9 cellular contexts compared by ENCODE assay signal in the genomic region with DNA sequence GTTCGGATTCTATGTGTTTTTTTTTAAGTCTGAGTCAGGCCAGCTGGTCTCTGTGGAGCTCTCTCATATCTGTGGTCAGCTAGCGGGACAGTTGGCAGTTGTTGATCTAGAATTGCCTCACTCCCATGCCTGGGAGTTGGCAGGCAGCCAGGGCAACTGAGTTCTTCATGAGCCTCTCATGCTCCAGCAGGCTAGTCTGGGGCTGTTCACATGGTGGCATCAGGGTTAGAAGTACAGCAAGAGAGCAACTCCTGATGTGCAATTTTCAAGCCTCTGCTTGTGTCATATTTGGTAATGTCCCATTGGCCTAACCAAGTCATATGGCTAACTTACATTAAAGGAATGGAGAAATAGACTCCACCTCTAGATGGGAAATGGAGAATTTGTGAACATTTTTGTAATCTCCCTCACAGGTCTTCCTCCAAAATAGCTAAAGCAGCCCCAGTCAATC. TPM values are rescaled to one million over a fixed set of nuclear protein-coding genes. Genes with fewer than 3 reads are reported as not detected.
DNase-seq lines count a peak whose midpoint lies in the region; ATAC-seq, FAIRE-seq and TF ChIP-seq lines count a peak whose summit lies in the region.
"Had no signal": no experiment of that assay in that cellular context is flagged by ENCODE, and none has a peak within 500 bp of the region (broad histone marks: within the 10 kb centered on the region; RNA-seq: fewer than 3 reads in every experiment).

No MANE protein-coding gene starts in this region.

- H3K27ac Mint-ChIP-seq in T-helper 17 cell = no peak overlapping the region

- no peak for FAIRE-seq in H54 (lab: Jason Lieb, UNC)
- FAIRE-seq in small intestine (lab: Jason Lieb, UNC) = no peak

- H3K36me3 Mint-ChIP-seq in T-helper 17 cell (ENCODE audit: low read depth) = no peaks in the 10 kb centered on the region
- H3K36me3 Mint-ChIP-seq: brain had no signal

- 54 to 80% (median 55%) methylated on average over 2 of the region's 2 CpGs for WGBS in small intestine, 3 donors

- H3K9me3 ChIP-seq in SJCRH30 (replicated peaks) = no peaks in the 10 kb centered on the region
- no peaks in the 10 kb centered on the region for H3K9me3 ChIP-seq in small intestine (ENCODE audit: control insufficient read depth, low read depth)
- no peaks in the 10 kb centered on the region for H3K9me3 ChIP-seq in T-helper 17 cell (ENCODE audit: control insufficient read depth, low read length, poor library complexity, severe bottlenecking)

- no peaks in the 10 kb centered on the region for H3K4me1 Mint-ChIP-seq in T-helper 17 cell

- DNase-seq in H54 (ENCODE audit: insufficient read length, low spot score) (peak; percentile 23), SJCRH30 (peak; percentile 99), foreskin melanocyte (peak; percentile 87), small intestine (peak; percentile 25), T-helper 17 cell (no peak)
- no peak for DNase-seq in stimulated activated CD4-positive, alpha-beta T cell treated with anti-CD3 and anti-CD28 coated beads, Interleukin-2, amount 100 ng/mL, for 48 hours

- no peak for ATAC-seq in GM19455 (IDR thresholded peaks at IDR 0.05; ENCODE audit: unreplicated experiment)
- ATAC-seq in T-helper 17 cell = no peak
- ATAC-seq in GM21390 (IDR thresholded peaks at IDR 0.05; ENCODE audit: unreplicated experiment) = no peak

- H3K4me1 ChIP-seq in SJCRH30 (peaks cover 30% of the 10 kb centered on the region), small intestine (ENCODE audit: control insufficient read depth in 2 of 2, insufficient read depth in 1 of 2, low read depth in 1 of 2, low read length in 1 of 2) (no peaks in the 10 kb centered on the region)

- H3K27ac ChIP-seq in SJCRH30 = peak overlapping the region; percentile 80
- H3K27ac ChIP-seq in small intestine (ENCODE audit: low read depth in 1 of 2, low read length in 1 of 2) = no peak overlapping the region

- H3K4me3 Mint-ChIP-seq in T-helper 17 cell = no peak overlapping the region
- H3K4me3 Mint-ChIP-seq: brain had no signal

- no peaks in the 10 kb centered on the region for H3K27me3 ChIP-seq in SJCRH30
- no peaks in the 10 kb centered on the region for H3K27me3 ChIP-seq in small intestine (ENCODE audit: control insufficient read depth in 2 of 2, insufficient read depth in 2 of 2, low read length in 2 of 2)

- H3K36me3 ChIP-seq in SJCRH30 = no peaks in the 10 kb centered on the region
- H3K36me3 ChIP-seq in small intestine (ENCODE audit: control insufficient read depth in 2 of 2, insufficient read depth in 2 of 2, low read length in 2 of 2) = peaks cover 0 to 9% of the 10 kb centered on the region in 2 donors

- no peak for TF ChIP-seq POLR2A in H54 (IDR thresholded peaks at IDR 0.05; ENCODE audit: low read depth, low read length)

- H3K4me3 ChIP-seq in SJCRH30 (no peak overlapping the region), small intestine (ENCODE audit: low read depth in 1 of 2, low read length in 2 of 2) (no peak overlapping the region)

- peaks cover 16% of the 10 kb centered on the region for H3K27me3 Mint-ChIP-seq in T-helper 17 cell
- H3K27me3 Mint-ChIP-seq: brain had no signal

RNA-seq across cellular contexts. Expression of gene IFT52, which starts 6.7 kb away (rescaled TPM):
- 76.2 and 86.2 TPM in 2 replicates for total RNA-seq in SJCRH30 (2014; rRNA removed; shearing (Covaris generic))
- 10 to 100 TPM in 2 of 3 donors, 1 to 10 TPM in 1; 9.6 to 13.4 (median 13.0) TPM for polyA plus RNA-seq in small intestine
- 10 to 100 TPM; 13.6 to 15.5 TPM for total RNA-seq in T-helper 17 cell

RNA-seq across cellular contexts. Expression of gene SGK2, which starts 25.2 kb away (rescaled TPM):
- total RNA-seq in SJCRH30 (2014; rRNA removed; shearing (Covaris generic)) = 0.23 and 0.67 TPM in 2 replicates
- polyA plus RNA-seq in small intestine = 10 to 100 TPM; 17.6 to 81.9 (median 28.4) TPM
- total RNA-seq in T-helper 17 cell = 1 to 10 TPM in 1 of 2 donors, under 1 TPM in 1; 0.52 to 1.7 TPM

Comparison
In these comparisons a context has a peak if more than half of its experiments do, and no peak if none do; other contexts are left out.
1. DNase-seq: peak in H54 (single experiment), SJCRH30 (2 of 2), foreskin melanocyte (single experiment) and small intestine (single experiment); none in T-helper 17 cell (0 of 3) and stimulated activated CD4-positive, alpha-beta T cell treated with anti-CD3 and anti-CD28 coated beads, Interleukin-2, amount 100 ng/mL, for 48 hours (0 of 2).